ENCODE assay signal across 2 cellular contexts in the genomic region with DNA sequence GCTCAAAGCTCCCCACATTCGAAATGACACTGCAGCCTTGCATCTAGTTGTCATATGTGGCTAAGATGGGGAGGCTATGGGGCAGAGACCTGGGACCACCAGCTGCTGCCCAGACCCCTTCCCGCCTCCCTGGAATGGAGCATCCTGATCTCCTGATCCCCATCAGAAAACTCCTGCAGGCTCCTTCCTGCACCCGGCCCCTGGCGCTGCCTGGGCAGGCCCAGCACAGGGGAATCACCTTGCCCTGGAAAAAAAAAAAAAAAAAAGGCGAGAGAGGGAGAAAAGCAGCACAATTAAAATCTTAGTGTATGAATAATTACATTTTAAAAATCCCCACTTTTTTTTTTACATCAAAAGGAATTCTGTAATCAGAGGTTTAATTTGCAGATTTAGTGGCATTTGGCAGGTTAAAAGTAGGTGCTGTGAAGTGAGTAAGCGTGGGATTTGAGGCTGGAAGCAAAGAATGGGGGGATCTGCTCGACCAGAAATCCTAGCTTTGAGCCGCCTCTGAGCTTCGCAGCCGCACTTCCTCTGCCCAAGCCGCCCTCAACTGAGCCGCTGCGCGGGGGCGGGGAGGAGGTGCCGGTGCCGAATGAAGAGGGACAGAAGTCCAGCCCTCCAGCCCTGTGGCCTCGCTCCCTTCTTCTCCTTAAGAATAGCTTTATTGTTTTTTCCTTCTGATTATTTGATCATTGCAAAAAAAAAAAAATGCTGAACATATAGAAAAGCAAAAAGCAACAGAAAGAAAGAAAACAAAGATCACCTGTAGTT.
TF ChIP-seq lines count a peak whose summit lies in the region.

No MANE protein-coding gene starts in this region.

TF ChIP-seq in GM23338, 12 proteins besides CTCF, POLR2A, EP300 and RAD21 (continued from another document):
- TF ChIP-seq ZNF462 (CRISPR knock-in tag; IDR thresholded peaks at IDR 0.05): no peak

TF ChIP-seq in SK-N-SH treated with all-trans-retinoic acid at 6 μM for 48 hours, 23 proteins besides CTCF, POLR2A, EP300 and RAD21 (continued from another document):
- TF ChIP-seq TSHZ2 (CRISPR knock-in tag; IDR thresholded peaks at IDR 0.05): no peak
- no peak for TF ChIP-seq GLIS3 (CRISPR knock-in tag; IDR thresholded peaks at IDR 0.05)
- TF ChIP-seq ARNTL (CRISPR knock-in tag; IDR thresholded peaks at IDR 0.05; ENCODE audit: borderline replicate concordance, low read depth): no peak
- TF ChIP-seq, protein P1, sequence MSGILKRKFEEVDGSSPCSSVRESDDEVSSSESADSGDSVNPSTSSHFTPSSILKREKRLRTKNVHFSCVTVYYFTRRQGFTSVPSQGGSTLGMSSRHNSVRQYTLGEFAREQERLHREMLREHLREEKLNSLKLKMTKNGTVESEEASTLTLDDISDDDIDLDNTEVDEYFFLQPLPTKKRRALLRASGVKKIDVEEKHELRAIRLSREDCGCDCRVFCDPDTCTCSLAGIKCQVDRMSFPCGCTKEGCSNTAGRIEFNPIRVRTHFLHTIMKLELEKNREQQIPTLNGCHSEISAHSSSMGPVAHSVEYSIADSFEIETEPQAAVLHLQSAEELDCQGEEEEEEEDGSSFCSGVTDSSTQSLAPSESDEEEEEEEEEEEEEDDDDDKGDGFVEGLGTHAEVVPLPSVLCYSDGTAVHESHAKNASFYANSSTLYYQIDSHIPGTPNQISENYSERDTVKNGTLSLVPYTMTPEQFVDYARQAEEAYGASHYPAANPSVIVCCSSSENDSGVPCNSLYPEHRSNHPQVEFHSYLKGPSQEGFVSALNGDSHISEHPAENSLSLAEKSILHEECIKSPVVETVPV (CRISPR knock-in tag; IDR thresholded peaks at IDR 0.05): no peak
